In the genomic region with DNA sequence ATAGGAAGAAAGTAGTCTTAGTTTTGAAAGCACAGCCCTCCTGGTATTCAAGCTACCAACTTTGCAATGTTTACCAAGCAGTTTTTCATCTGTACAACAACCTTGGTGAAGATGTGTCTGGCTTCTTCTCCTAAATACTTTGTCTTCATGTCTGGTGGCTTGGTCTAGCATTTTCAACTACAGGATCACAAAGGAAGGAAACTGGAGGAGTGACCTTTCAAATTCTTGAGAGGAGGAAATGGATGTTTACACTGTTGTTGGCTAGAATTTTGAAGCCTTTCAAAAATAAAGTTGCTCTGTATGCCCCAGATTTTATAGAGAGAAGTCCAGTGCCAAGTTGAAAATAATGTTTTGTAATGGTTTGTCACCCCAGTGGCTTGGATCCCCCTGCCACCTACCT, we compare ENCODE assay signal across 1 cellular context.
TF ChIP-seq lines count a peak whose summit lies in the region.

No MANE protein-coding gene starts in this region.

TF ChIP-seq in WTC11, 78 proteins besides CTCF, POLR2A, EP300 and RAD21 (continued from another document):
- TF ChIP-seq, protein P1, sequence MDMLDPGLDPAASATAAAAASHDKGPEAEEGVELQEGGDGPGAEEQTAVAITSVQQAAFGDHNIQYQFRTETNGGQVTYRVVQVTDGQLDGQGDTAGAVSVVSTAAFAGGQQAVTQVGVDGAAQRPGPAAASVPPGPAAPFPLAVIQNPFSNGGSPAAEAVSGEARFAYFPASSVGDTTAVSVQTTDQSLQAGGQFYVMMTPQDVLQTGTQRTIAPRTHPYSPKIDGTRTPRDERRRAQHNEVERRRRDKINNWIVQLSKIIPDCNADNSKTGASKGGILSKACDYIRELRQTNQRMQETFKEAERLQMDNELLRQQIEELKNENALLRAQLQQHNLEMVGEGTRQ (CRISPR knock-in tag; IDR thresholded peaks at IDR 0.05): no peak
- TF ChIP-seq, protein P2, sequence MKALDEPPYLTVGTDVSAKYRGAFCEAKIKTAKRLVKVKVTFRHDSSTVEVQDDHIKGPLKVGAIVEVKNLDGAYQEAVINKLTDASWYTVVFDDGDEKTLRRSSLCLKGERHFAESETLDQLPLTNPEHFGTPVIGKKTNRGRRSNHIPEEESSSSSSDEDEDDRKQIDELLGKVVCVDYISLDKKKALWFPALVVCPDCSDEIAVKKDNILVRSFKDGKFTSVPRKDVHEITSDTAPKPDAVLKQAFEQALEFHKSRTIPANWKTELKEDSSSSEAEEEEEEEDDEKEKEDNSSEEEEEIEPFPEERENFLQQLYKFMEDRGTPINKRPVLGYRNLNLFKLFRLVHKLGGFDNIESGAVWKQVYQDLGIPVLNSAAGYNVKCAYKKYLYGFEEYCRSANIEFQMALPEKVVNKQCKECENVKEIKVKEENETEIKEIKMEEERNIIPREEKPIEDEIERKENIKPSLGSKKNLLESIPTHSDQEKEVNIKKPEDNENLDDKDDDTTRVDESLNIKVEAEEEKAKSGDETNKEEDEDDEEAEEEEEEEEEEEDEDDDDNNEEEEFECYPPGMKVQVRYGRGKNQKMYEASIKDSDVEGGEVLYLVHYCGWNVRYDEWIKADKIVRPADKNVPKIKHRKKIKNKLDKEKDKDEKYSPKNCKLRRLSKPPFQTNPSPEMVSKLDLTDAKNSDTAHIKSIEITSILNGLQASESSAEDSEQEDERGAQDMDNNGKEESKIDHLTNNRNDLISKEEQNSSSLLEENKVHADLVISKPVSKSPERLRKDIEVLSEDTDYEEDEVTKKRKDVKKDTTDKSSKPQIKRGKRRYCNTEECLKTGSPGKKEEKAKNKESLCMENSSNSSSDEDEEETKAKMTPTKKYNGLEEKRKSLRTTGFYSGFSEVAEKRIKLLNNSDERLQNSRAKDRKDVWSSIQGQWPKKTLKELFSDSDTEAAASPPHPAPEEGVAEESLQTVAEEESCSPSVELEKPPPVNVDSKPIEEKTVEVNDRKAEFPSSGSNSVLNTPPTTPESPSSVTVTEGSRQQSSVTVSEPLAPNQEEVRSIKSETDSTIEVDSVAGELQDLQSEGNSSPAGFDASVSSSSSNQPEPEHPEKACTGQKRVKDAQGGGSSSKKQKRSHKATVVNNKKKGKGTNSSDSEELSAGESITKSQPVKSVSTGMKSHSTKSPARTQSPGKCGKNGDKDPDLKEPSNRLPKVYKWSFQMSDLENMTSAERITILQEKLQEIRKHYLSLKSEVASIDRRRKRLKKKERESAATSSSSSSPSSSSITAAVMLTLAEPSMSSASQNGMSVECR (CRISPR knock-in tag; IDR thresholded peaks at IDR 0.05; ENCODE audit: borderline replicate concordance): no peak
- TF ChIP-seq ZNF416 (CRISPR knock-in tag; IDR thresholded peaks at IDR 0.05) (no peak), CREM (CRISPR knock-in tag; IDR thresholded peaks at IDR 0.05) (no peak)
